In genomic region chr17:409848-410673, GRCh38 we compare ENCODE assay signal across 8 cellular contexts. TPM values are rescaled to one million over a fixed set of nuclear protein-coding genes. Genes with fewer than 3 reads are reported as not detected.
DNase-seq lines count a peak whose midpoint lies in the region; ATAC-seq, FAIRE-seq and TF ChIP-seq lines count a peak whose summit lies in the region.

No MANE protein-coding gene starts in this region.

- H3K4me1 ChIP-seq in HUES64 (ENCODE audit: insufficient read depth, low read length) (no peaks in the 10 kb centered on the region), OCI-LY1 (ENCODE audit: insufficient read depth, low read length, severe bottlenecking) (peaks cover 23% of the 10 kb centered on the region), endothelial cell of umbilical vein (ENCODE audit: control insufficient read depth, extremely low read depth, insufficient read depth, low read length) (peaks cover 5% of the 10 kb centered on the region)

- CTCF ChIA-PET in endothelial cell of umbilical vein (lab: Charles Lee): interaction anchor here (0.9 to 3.2 kb wide), 2 partner anchors 288 to 571 kb away, joined by 3 to 762 read pairs; no protein-coding TSS in a partner anchor

- H4K20me1 ChIP-seq in OCI-LY1 (ENCODE audit: insufficient read depth, low read length): no peaks in the 10 kb centered on the region
- H4K20me1 ChIP-seq in endothelial cell of umbilical vein (replicated peaks; ENCODE audit: control insufficient read depth, extremely low read depth, insufficient read depth, low read length): no peaks in the 10 kb centered on the region

- TF ChIP-seq POLR2A in endothelial cell of umbilical vein (IDR thresholded peaks at IDR 0.05; ENCODE audit: low read depth, low read length): peak; percentile 75

- peak overlapping the region; percentile 79 for H3K4me2 ChIP-seq in OCI-LY1 (ENCODE audit: low read length)
- peak overlapping the region; percentile 42 for H3K4me2 ChIP-seq in endothelial cell of umbilical vein (ENCODE audit: insufficient read depth, low read length)

- H3F3A ChIP-seq in OCI-LY1 (ENCODE audit: insufficient read depth, low read length): no peaks in the 10 kb centered on the region

- H3K36me3 ChIP-seq in HUES64 (ENCODE audit: insufficient read depth, low read length) (peaks cover 6% of the 10 kb centered on the region), OCI-LY1 (ENCODE audit: insufficient read depth, low read length) (peaks cover 5% of the 10 kb centered on the region; the same call in 1 of the 2 replicates), endothelial cell of umbilical vein (ENCODE audit: control insufficient read depth in 2 of 2, extremely low read depth in 1 of 2, insufficient read depth in 2 of 2, low read length in 2 of 2) (no peaks in the 10 kb centered on the region)

- intact Hi-C loops in endothelial cell of umbilical vein (cut with micrococcal nuclease): loop anchor here (2.0 to 5.0 kb wide), 4 partner anchors 151 to 587 kb away; partner anchors contain the start of gene TIMM22

- no peaks in the 10 kb centered on the region for H3K9me3 ChIP-seq in HUES64 (ENCODE audit: insufficient read depth, low read depth, low read length)
- H3K9me3 ChIP-seq in OCI-LY1 (ENCODE audit: low read length): no peaks in the 10 kb centered on the region
- H3K9me3 ChIP-seq in endothelial cell of umbilical vein (replicated peaks; ENCODE audit: control insufficient read depth, insufficient read depth, low read length): no peaks in the 10 kb centered on the region

- H3K27ac ChIP-seq in HUES64 (ENCODE audit: low read depth, low read length) (peak overlapping the region; percentile 76), OCI-LY1 (ENCODE audit: low read depth, low read length, poor library complexity, severe bottlenecking) (peak overlapping the region; percentile 33), endothelial cell of umbilical vein (ENCODE audit: insufficient read depth, low read depth, low read length) (peak overlapping the region; percentile 4)

- no peaks in the 10 kb centered on the region for H3K9me2 ChIP-seq in OCI-LY1 (ENCODE audit: low read depth, low read length)

- dilution Hi-C loops in endothelial cell of umbilical vein (cut with MboI; ENCODE audit: extremely low pct_ligation_motif_present, low sequenced_read_pairs): no loop called here

- H3K79me2 ChIP-seq in OCI-LY1 (ENCODE audit: insufficient read depth, low read length) (no peaks in the 10 kb centered on the region), endothelial cell of umbilical vein (ENCODE audit: control insufficient read depth, insufficient read depth, low read length) (no peaks in the 10 kb centered on the region)

- H2AFZ ChIP-seq in OCI-LY1 (ENCODE audit: low read length) (no peak overlapping the region), endothelial cell of umbilical vein (ENCODE audit: low read depth, low read length) (peak overlapping the region; percentile 63)

- peaks cover 4% of the 10 kb centered on the region for H3K27me3 Mint-ChIP-seq in mesothelial cell of epicardium (ENCODE audit: low read depth)

- FAIRE-seq in D721Med (lab: Jason Lieb, UNC) (peak; percentile 96), endothelial cell of umbilical vein (lab: Jason Lieb, UNC) (peak; percentile 100)

- BruUV-seq in endothelial cell of umbilical vein (replicated peaks; lab: Mats Ljungman, UMichigan): no TSS peak

- H3K9me1 ChIP-seq in endothelial cell of umbilical vein (replicated peaks; ENCODE audit: control insufficient read depth, extremely low read depth, insufficient read depth, low read length): no peaks in the 10 kb centered on the region

- H3K4me3 Mint-ChIP-seq in mesothelial cell of epicardium: peak overlapping the region; percentile 75

- peak overlapping the region; percentile 95 for H3K27ac Mint-ChIP-seq in mesothelial cell of epicardium

- DNase-seq in D721Med (ENCODE audit: insufficient read length, low spot score) (peak; percentile 69), activated T-cell treated with anti-CD3 and anti-CD28 coated beads for 1 hour (ENCODE audit: low read depth) (peak; percentile 100), endothelial cell of umbilical vein (ENCODE audit: low read depth, low spot score) (peak; percentile 100), mesothelial cell of epicardium (ENCODE audit: low spot score in 2 of 2, unreplicated experiment in 2 of 2) (peak; percentile 100)
- peak; percentile 99 for DNase-seq in stimulated activated CD8-positive, alpha-beta memory T cell treated with anti-CD3 and anti-CD28 coated beads, Interleukin-15, amount 100 ng/mL, for 4 hours (ENCODE audit: low read depth in 2 of 2)

- H3K4me1 Mint-ChIP-seq in mesothelial cell of epicardium: peaks cover 19% of the 10 kb centered on the region

- H3K36me3 Mint-ChIP-seq in mesothelial cell of epicardium: peaks cover 8% of the 10 kb centered on the region

- H3K4me3 ChIP-seq in HUES64 (ENCODE audit: low read length): peak overlapping the region; percentile 65
- H3K4me3 ChIP-seq in OCI-LY1 (ENCODE audit: low read depth, low read length, poor library complexity, severe bottlenecking): peak overlapping the region; percentile 81
- H3K4me3 ChIP-seq in endothelial cell of umbilical vein (replicated peaks in 1 of 3; ENCODE audit: insufficient read depth in 1 of 3, low read depth in 1 of 3, low read length in 3 of 3): peak overlapping the region; percentile 4 to 90 (median 41)

- WGBS in HUES64: 1% methylated on average over 87 of the region's 87 CpGs

- POLR2A ChIA-PET in endothelial cell of umbilical vein (lab: Charles Lee): no interaction called here

- H3K27me3 ChIP-seq in HUES64 (ENCODE audit: insufficient read depth, low read length): no peaks in the 10 kb centered on the region
- no peaks in the 10 kb centered on the region for H3K27me3 ChIP-seq in OCI-LY1 (ENCODE audit: insufficient read depth, low read length)
- no peaks in the 10 kb centered on the region for H3K27me3 ChIP-seq in endothelial cell of umbilical vein (ENCODE audit: control insufficient read depth in 2 of 2, insufficient read depth in 2 of 2, low read length in 2 of 2)

- no peaks in the 10 kb centered on the region for H3K9me3 Mint-ChIP-seq in mesothelial cell of epicardium

- TF ChIP-seq CTCF in D721Med (IDR thresholded peaks at IDR 0.05; ENCODE audit: insufficient read depth, missing control alignments): no peak
- no peak for TF ChIP-seq CTCF in OCI-LY1 (IDR thresholded peaks at IDR 0.05; ENCODE audit: low read length)
- TF ChIP-seq CTCF in endothelial cell of umbilical vein (IDR thresholded peaks at IDR 0.05; ENCODE audit: extremely low read depth in 1 of 2, insufficient read depth in 1 of 2, low read depth in 1 of 2, low read length in 2 of 2): no peak
- no peak for TF ChIP-seq CTCF in mesothelial cell of epicardium (IDR thresholded peaks at IDR 0.05; ENCODE audit: unreplicated experiment)

- peak; percentile 80 for ATAC-seq in GM21515 (IDR thresholded peaks at IDR 0.05; ENCODE audit: unreplicated experiment)

- H3K9ac ChIP-seq in HUES64 (ENCODE audit: low read depth, low read length) (peak overlapping the region; percentile 65), OCI-LY1 (ENCODE audit: low read length) (peak overlapping the region; percentile 79), endothelial cell of umbilical vein (replicated peaks; ENCODE audit: extremely low read depth, insufficient read depth, low read length) (peak overlapping the region; percentile 54)

TF ChIP-seq in endothelial cell of umbilical vein, 7 proteins besides CTCF, POLR2A, EP300 and RAD21:
- no peak for TF ChIP-seq GATA2 (IDR thresholded peaks at IDR 0.05; ENCODE audit: insufficient read depth, insufficient read length, low read depth, low read length)
- TF ChIP-seq EZH2 (IDR thresholded peaks at IDR 0.05; ENCODE audit: borderline replicate concordance, low read depth, low read length, severe bottlenecking): no peak
- TF ChIP-seq JUN (IDR thresholded peaks at IDR 0.05; ENCODE audit: borderline replicate concordance, insufficient read depth, insufficient read length, low read depth): no peak
- TF ChIP-seq POLR2AphosphoS5 (IDR thresholded peaks at IDR 0.05; ENCODE audit: insufficient read depth, low read depth, low read length): peak; percentile 51
- TF ChIP-seq FOS (IDR thresholded peaks at IDR 0.05; ENCODE audit: borderline replicate concordance, insufficient read depth, low read length): no peak
- peak; percentile 66 for TF ChIP-seq MAX (IDR thresholded peaks at IDR 0.05; ENCODE audit: insufficient read depth, insufficient read length)
- TF ChIP-seq MYC (IDR thresholded peaks at IDR 0.05; ENCODE audit: low read depth, low read length): no peak

RNA-seq across cellular contexts. Expression of gene RFLNB, which starts 35.7 kb away (rescaled TPM):
- polyA plus RNA-seq in HUES64 (2013, experiment 1 of 2): 18.2 TPM
- polyA plus RNA-seq in HUES64 (2013, experiment 2 of 2): 16.5 TPM
- 60.7 and 70.8 TPM in 2 replicates for total RNA-seq in endothelial cell of umbilical vein
- polyA plus RNA-seq in endothelial cell of umbilical vein: 10.9 and 11.9 TPM in 2 replicates
- polyA plus RNA-seq in endothelial cell of umbilical vein (2011; cell fraction: cytosol; rRNA removed): 13.0 and 13.5 TPM in 2 replicates
- 5.9 and 6.3 TPM in 2 replicates for polyA plus RNA-seq in endothelial cell of umbilical vein (2011; cell fraction: nucleus; rRNA removed)
- polyA plus RNA-seq in endothelial cell of umbilical vein (2012): 26.4 and 27.8 TPM in 2 replicates
- polyA minus RNA-seq in endothelial cell of umbilical vein: 13.2 and 17.4 TPM in 2 replicates
- polyA minus RNA-seq in endothelial cell of umbilical vein (2011; cell fraction: cytosol; rRNA and poly(A)+ RNA removed): not detected
- polyA minus RNA-seq in endothelial cell of umbilical vein (2011; cell fraction: nucleus; rRNA and poly(A)+ RNA removed): 4.1 and 4.5 TPM in 2 replicates
- total RNA-seq in mesothelial cell of epicardium: 12.6 to 14.9 TPM (median 13.5 TPM) in 3 replicates

RNA-seq across cellular contexts. Expression of gene RPH3AL, which starts 57.5 kb away (rescaled TPM):
- polyA plus RNA-seq in HUES64 (2013, experiment 1 of 2): 2.3 TPM
- polyA plus RNA-seq in HUES64 (2013, experiment 2 of 2): 3.7 TPM
- total RNA-seq in endothelial cell of umbilical vein (4.4 and 7.0 TPM in 2 replicates), mesothelial cell of epicardium (13.6 to 16.9 TPM (median 15.4 TPM) in 3 replicates)
- polyA plus RNA-seq in endothelial cell of umbilical vein: 4.1 and 5.6 TPM in 2 replicates
- 2.9 and 5.4 TPM in 2 replicates for polyA plus RNA-seq in endothelial cell of umbilical vein (2011; cell fraction: cytosol; rRNA removed)
- 4.1 and 4.7 TPM in 2 replicates for polyA plus RNA-seq in endothelial cell of umbilical vein (2011; cell fraction: nucleus; rRNA removed)
- polyA plus RNA-seq in endothelial cell of umbilical vein (2012): 5.5 and 10.8 TPM in 2 replicates
- 4.8 and 9.4 TPM in 2 replicates for polyA minus RNA-seq in endothelial cell of umbilical vein
- polyA minus RNA-seq in endothelial cell of umbilical vein (2011; cell fraction: cytosol; rRNA and poly(A)+ RNA removed): 2.9 TPM
- 4.8 TPM in 2 replicates for polyA minus RNA-seq in endothelial cell of umbilical vein (2011; cell fraction: nucleus; rRNA and poly(A)+ RNA removed)

Comparison
In these comparisons a context has a peak if more than half of its experiments do, and no peak if none do; other contexts are left out.
1. Peak in every context shown above with its lines: DNase-seq, ATAC-seq, H3K4me3 ChIP-seq and H3K27ac ChIP-seq.
2. H3K27ac ChIP-seq: peak in every context shown above with its lines; median percentile 76 in HUES64; 33 in OCI-LY1; 4 in endothelial cell of umbilical vein.